Comparison of ENCODE assay signal across 19 cellular contexts in the genomic region with DNA sequence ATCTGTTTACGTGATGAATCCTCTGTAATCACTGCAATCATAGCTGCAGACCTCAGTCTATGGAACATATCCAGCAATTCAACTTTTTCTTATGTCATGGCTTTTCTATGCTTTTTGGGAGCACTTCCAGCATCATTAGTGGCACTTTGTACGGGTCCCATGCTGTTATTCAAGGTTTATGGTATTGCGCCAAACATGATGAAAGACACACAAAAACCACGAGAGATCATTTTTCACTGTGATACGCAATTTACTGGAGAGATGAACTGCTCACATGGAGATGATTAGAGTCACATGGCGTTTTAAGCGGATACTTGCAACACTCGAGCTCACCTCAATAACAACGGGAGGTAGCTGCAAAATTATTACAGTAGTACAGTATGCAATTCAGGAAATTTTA.
A peak's percentile ranks its signal among the peaks of the same experiment; 100 is the strongest.
DNase-seq lines count a peak whose midpoint lies in the region; ATAC-seq and TF ChIP-seq lines count a peak whose summit lies in the region.
"Had no signal": no experiment of that assay in that cellular context is flagged by ENCODE, and none has a peak within 500 bp of the region (broad histone marks: within the 10 kb centered on the region; RNA-seq: fewer than 3 reads in every experiment).

No MANE protein-coding gene starts in this region.

- POLR2A ChIA-PET in SK-N-SH (lab: Yijun Ruan, JAX) = no interaction called here

- no peak overlapping the region for H2AFZ ChIP-seq in SK-N-SH (ENCODE audit: low read depth)
- H2AFZ ChIP-seq: PC-9 had no signal

- no peak overlapping the region for H3K9ac ChIP-seq in SK-N-SH
- H3K9ac ChIP-seq: BLaER1 treated with 17β-estradiol and CSF1 and Interleukin-3, amounts not matched to agents 10 nM and 100 nM had no signal

- no peaks in the 10 kb centered on the region for H3K36me3 Mint-ChIP-seq in activated T-cell treated with anti-CD3 and anti-CD28 coated beads, Interleukin-2, amount 50 U/mL, for 72 hours (ENCODE audit: insufficient read depth in 2 of 2)

- no peaks in the 10 kb centered on the region; a peak in 1 of 4 replicates for H3K4me1 ChIP-seq in SK-N-SH (ENCODE audit: control insufficient read depth in 1 of 2, insufficient read depth in 2 of 2, low read depth in 1 of 2, low read length in 1 of 2)
- H3K4me1 ChIP-seq: BLaER1 treated with 17β-estradiol and CSF1 and Interleukin-3, amounts not matched to agents 10 nM and 100 nM; right atrium auricular region; testis had no signal

- H3K27me3 ChIP-seq in SK-N-SH (ENCODE audit: insufficient read depth) = no peaks in the 10 kb centered on the region
- H3K27me3 ChIP-seq: BLaER1 treated with 17β-estradiol and CSF1 and Interleukin-3, amounts not matched to agents 10 nM and 100 nM; right atrium auricular region; testis had no signal

- DNase-seq in ELR (ENCODE audit: low read depth) (peak; percentile 1), NCI-H1092 treated with DMSO at 0.1 percent for 48 hours (lab: John Stamatoyannopoulos, UW) (peak; percentile 72), SK-N-SH (no peak), fibroblast of villous mesenchyme (ENCODE audit: low read depth) (peak; percentile 0), DMS153 treated with DMSO at 0.1 percent for 48 hours (lab: John Stamatoyannopoulos, UW; ENCODE audit: unreplicated experiment) (no peak), NCI-H1436 treated with DMSO at 0.1 percent for 48 hours (lab: John Stamatoyannopoulos, UW) (no peak)
- DNase-seq in activated T-cell treated with anti-CD3 and anti-CD28 coated beads, Interleukin-2, amount 50 U/mL, for 72 hours = no peak
- DNase-seq: activated CD8-positive, alpha-beta T cell treated with anti-CD3 and anti-CD28 coated beads for 36 hours; amygdala; kidney glomerular epithelial cell; NCI-H1048; PC-9; stimulated activated CD4-positive, alpha-beta T cell treated with anti-CD3 and anti-CD28 coated beads, Interleukin-2, amount 100 ng/mL, for 24 hours; testis had no signal

- H3K36me3 ChIP-seq in SK-N-SH (replicated peaks in 1 of 2; ENCODE audit: control insufficient read depth in 1 of 2, insufficient read depth in 2 of 2, low read length in 1 of 2) = no peaks in the 10 kb centered on the region
- H3K36me3 ChIP-seq: BLaER1 treated with 17β-estradiol and CSF1 and Interleukin-3, amounts not matched to agents 10 nM and 100 nM; right atrium auricular region had no signal

- H3K9me3 Mint-ChIP-seq in activated T-cell treated with anti-CD3 and anti-CD28 coated beads, Interleukin-2, amount 50 U/mL, for 72 hours = peaks cover 2 to 7% of the 10 kb centered on the region in 2 donors

- no peaks in the 10 kb centered on the region for H3F3A ChIP-seq in SK-N-SH (replicated peaks; ENCODE audit: insufficient read depth)

- H3K9me3 ChIP-seq in SK-N-SH = no peaks in the 10 kb centered on the region
- H3K9me3 ChIP-seq: BLaER1 treated with 17β-estradiol and CSF1 and Interleukin-3, amounts not matched to agents 10 nM and 100 nM; right atrium auricular region; testis had no signal

- no peaks in the 10 kb centered on the region for H3K9me2 ChIP-seq in SK-N-SH

- H3K4me2 ChIP-seq in SK-N-SH = no peak overlapping the region
- H3K4me2 ChIP-seq: BLaER1 treated with 17β-estradiol and CSF1 and Interleukin-3, amounts not matched to agents 10 nM and 100 nM; PC-9 had no signal

- 60% methylated on average over 9 of the region's 9 CpGs for WGBS in SK-N-SH (ENCODE audit: low lambda C conversion rate)

- TF ChIP-seq RAD21 in SK-N-SH (IDR thresholded peaks at IDR 0.05; ENCODE audit: low read length) = no peak

- H3K27me3 Mint-ChIP-seq in activated T-cell treated with anti-CD3 and anti-CD28 coated beads, Interleukin-2, amount 50 U/mL, for 72 hours (ENCODE audit: low read depth) = no peaks in the 10 kb centered on the region
- H3K27me3 Mint-ChIP-seq: activated CD8-positive, alpha-beta T cell treated with anti-CD3 and anti-CD28 coated beads for 36 hours had no signal

- ATAC-seq in activated T-cell treated with anti-CD3 and anti-CD28 coated beads, Interleukin-2, amount 50 U/mL, for 72 hours (replicated peaks in 1 of 2) = no peak
- no peak for ATAC-seq in HG03521 (IDR thresholded peaks at IDR 0.05; ENCODE audit: unreplicated experiment)
- ATAC-seq: activated CD8-positive, alpha-beta T cell treated with anti-CD3 and anti-CD28 coated beads for 36 hours had no signal

- no peaks in the 10 kb centered on the region for H4K20me1 ChIP-seq in SK-N-SH (ENCODE audit: insufficient read depth)
- H4K20me1 ChIP-seq: BLaER1 treated with 17β-estradiol and CSF1 and Interleukin-3, amounts not matched to agents 10 nM and 100 nM had no signal

- no peaks in the 10 kb centered on the region; the same call in 1 of the 2 replicates for H3K79me2 ChIP-seq in SK-N-SH (ENCODE audit: insufficient read depth)

- CTCF ChIA-PET in SK-N-SH (lab: Yijun Ruan, JAX) = no interaction called here

- no peak overlapping the region for H3K27ac Mint-ChIP-seq in activated T-cell treated with anti-CD3 and anti-CD28 coated beads, Interleukin-2, amount 50 U/mL, for 72 hours
- H3K27ac Mint-ChIP-seq: activated CD8-positive, alpha-beta T cell treated with anti-CD3 and anti-CD28 coated beads for 36 hours; activated T-helper 1 cell treated with anti-CD3 and anti-CD28 coated beads, Interleukin-12 subunit alpha, Interleukin-12 subunit beta, Interleukin-2, Interleukin-4 antibody, amounts not matched to agents 30 ng/mL and 10 ng/mL and 1 ng/mL, durations not matched to agents 14 hours and 24 hours and 36 hours had no signal

- TF ChIP-seq EP300 in SK-N-SH (IDR thresholded peaks at IDR 0.05; ENCODE audit: borderline replicate concordance in 1 of 2, low read depth in 1 of 2, low read length in 1 of 2) = no peak

- H3K4me3 ChIP-seq in SK-N-SH (ENCODE audit: low read depth in 2 of 2, low read length in 1 of 2) (no peak overlapping the region), fibroblast of villous mesenchyme (ENCODE audit: low read depth, low read length) (no peak overlapping the region)
- H3K4me3 ChIP-seq: BLaER1 treated with 17β-estradiol and CSF1 and Interleukin-3, amounts not matched to agents 10 nM and 100 nM; coronary artery; PC-9; right atrium auricular region; testis had no signal

- no peak overlapping the region for H3K4me3 Mint-ChIP-seq in activated T-cell treated with anti-CD3 and anti-CD28 coated beads, Interleukin-2, amount 50 U/mL, for 72 hours
- H3K4me3 Mint-ChIP-seq: activated CD8-positive, alpha-beta T cell treated with anti-CD3 and anti-CD28 coated beads for 36 hours; activated T-helper 1 cell treated with anti-CD3 and anti-CD28 coated beads, Interleukin-12 subunit alpha, Interleukin-12 subunit beta, Interleukin-2, Interleukin-4 antibody, amounts not matched to agents 30 ng/mL and 10 ng/mL and 1 ng/mL, durations not matched to agents 14 hours and 24 hours and 36 hours had no signal

- H3K4me1 Mint-ChIP-seq in activated T-cell treated with anti-CD3 and anti-CD28 coated beads, Interleukin-2, amount 50 U/mL, for 72 hours (ENCODE audit: low read depth) = no peaks in the 10 kb centered on the region

- H3K27ac ChIP-seq in SK-N-SH (ENCODE audit: low read depth in 2 of 2, low read length in 1 of 2) = no peak overlapping the region
- H3K27ac ChIP-seq: BLaER1 treated with 17β-estradiol and CSF1 and Interleukin-3, amounts not matched to agents 10 nM and 100 nM; coronary artery; PC-9; right atrium auricular region; testis had no signal

- no peak for TF ChIP-seq CTCF in SK-N-SH (IDR thresholded peaks at IDR 0.05)
- TF ChIP-seq CTCF in fibroblast of villous mesenchyme (IDR thresholded peaks at IDR 0.05; ENCODE audit: insufficient read depth, low read depth, low read length) = no peak

TF ChIP-seq in SK-N-SH, 30 proteins besides CTCF, POLR2A, EP300 and RAD21:
- TF ChIP-seq TCF12 (IDR thresholded peaks at IDR 0.05) = peak; percentile 40
- TF ChIP-seq, protein P1, sequence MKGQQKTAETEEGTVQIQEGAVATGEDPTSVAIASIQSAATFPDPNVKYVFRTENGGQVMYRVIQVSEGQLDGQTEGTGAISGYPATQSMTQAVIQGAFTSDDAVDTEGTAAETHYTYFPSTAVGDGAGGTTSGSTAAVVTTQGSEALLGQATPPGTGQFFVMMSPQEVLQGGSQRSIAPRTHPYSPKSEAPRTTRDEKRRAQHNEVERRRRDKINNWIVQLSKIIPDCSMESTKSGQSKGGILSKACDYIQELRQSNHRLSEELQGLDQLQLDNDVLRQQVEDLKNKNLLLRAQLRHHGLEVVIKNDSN (IDR thresholded peaks at IDR 0.05; ENCODE audit: borderline replicate concordance, low read depth) = peak; percentile 44; the same call in 1 of the 2 replicates
- TF ChIP-seq GATA2 (CRISPR knock-in tag; IDR thresholded peaks at IDR 0.05) = no peak
- no peak for TF ChIP-seq MXI1 (IDR thresholded peaks at IDR 0.05; ENCODE audit: low read depth, low read length)
- TF ChIP-seq, protein P2, sequence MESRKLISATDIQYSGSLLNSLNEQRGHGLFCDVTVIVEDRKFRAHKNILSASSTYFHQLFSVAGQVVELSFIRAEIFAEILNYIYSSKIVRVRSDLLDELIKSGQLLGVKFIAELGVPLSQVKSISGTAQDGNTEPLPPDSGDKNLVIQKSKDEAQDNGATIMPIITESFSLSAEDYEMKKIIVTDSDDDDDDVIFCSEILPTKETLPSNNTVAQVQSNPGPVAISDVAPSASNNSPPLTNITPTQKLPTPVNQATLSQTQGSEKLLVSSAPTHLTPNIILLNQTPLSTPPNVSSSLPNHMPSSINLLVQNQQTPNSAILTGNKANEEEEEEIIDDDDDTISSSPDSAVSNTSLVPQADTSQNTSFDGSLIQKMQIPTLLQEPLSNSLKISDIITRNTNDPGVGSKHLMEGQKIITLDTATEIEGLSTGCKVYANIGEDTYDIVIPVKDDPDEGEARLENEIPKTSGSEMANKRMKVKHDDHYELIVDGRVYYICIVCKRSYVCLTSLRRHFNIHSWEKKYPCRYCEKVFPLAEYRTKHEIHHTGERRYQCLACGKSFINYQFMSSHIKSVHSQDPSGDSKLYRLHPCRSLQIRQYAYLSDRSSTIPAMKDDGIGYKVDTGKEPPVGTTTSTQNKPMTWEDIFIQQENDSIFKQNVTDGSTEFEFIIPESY (IDR thresholded peaks at IDR 0.05; ENCODE audit: borderline replicate concordance, low read depth) = no peak

Comparison
In these comparisons a context has a peak if more than half of its experiments do, and no peak if none do; other contexts are left out.
1. DNase-seq: peak in ELR (single experiment), NCI-H1092 treated with DMSO at 0.1 percent for 48 hours (single experiment) and fibroblast of villous mesenchyme (single experiment); none in SK-N-SH (single experiment), DMS153 treated with DMSO at 0.1 percent for 48 hours (single experiment), activated T-cell treated with anti-CD3 and anti-CD28 coated beads, Interleukin-2, amount 50 U/mL, for 72 hours (0 of 2) and NCI-H1436 treated with DMSO at 0.1 percent for 48 hours (single experiment).